Comparison of ENCODE assay signal across 1 cellular context in the genomic region with DNA sequence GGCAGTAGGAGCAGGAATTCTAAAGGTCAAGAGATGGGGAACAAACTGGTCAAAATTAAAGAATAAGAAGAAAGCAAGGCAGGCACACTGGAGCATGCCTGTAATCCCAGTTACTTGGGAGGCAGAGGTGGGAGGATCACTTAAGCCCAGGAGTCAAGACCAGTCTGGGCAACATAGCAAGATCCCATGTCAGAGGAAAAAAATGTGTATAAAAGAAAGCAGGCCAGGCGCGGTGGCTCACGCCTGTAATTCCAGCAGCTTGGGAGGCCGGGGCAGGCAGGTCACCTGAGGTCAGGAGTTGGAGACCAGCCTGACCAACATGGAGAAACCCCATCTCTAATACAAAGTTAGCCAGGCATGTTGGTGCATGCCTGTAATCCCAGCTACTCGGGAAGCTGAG.
TF ChIP-seq lines count a peak whose summit lies in the region.

No MANE protein-coding gene starts in this region.

TF ChIP-seq in HepG2, 621 proteins besides CTCF, POLR2A, EP300 and RAD21:
- TF ChIP-seq ZNF121 (CRISPR knock-in tag; IDR thresholded peaks at IDR 0.05) (peak; percentile 87), SOX13 (IDR thresholded peaks at IDR 0.05) (no peak), SOX13 (CRISPR knock-in tag; conservative IDR thresholded peaks at IDR 0.05 in 1 of 2, IDR thresholded peaks at IDR 0.05 in 1 of 2) (no peak), POLR2G (IDR thresholded peaks at IDR 0.05; ENCODE audit: low read depth, low read length) (peak; percentile 49; the same call in 1 of the 2 replicates)
- TF ChIP-seq, protein P1, sequence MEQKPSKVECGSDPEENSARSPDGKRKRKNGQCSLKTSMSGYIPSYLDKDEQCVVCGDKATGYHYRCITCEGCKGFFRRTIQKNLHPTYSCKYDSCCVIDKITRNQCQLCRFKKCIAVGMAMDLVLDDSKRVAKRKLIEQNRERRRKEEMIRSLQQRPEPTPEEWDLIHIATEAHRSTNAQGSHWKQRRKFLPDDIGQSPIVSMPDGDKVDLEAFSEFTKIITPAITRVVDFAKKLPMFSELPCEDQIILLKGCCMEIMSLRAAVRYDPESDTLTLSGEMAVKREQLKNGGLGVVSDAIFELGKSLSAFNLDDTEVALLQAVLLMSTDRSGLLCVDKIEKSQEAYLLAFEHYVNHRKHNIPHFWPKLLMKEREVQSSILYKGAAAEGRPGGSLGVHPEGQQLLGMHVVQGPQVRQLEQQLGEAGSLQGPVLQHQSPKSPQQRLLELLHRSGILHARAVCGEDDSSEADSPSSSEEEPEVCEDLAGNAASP (CRISPR knock-in tag; IDR thresholded peaks at IDR 0.05; ENCODE audit: borderline replicate concordance), result peak; percentile 37; the same call in 1 of the 2 replicates
- TF ChIP-seq, protein P2, sequence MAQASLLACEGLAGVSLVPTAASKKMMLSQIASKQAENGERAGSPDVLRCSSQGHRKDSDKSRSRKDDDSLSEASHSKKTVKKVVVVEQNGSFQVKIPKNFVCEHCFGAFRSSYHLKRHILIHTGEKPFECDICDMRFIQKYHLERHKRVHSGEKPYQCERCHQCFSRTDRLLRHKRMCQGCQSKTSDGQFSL (CRISPR knock-in tag; IDR thresholded peaks at IDR 0.05), result no peak
